Comparison of ENCODE assay signal across 12 cellular contexts in genomic region chr9:110007477-110008270, GRCh38.
DNase-seq lines count a peak whose midpoint lies in the region; ATAC-seq and TF ChIP-seq lines count a peak whose summit lies in the region.
"Had no signal": no experiment of that assay in that cellular context is flagged by ENCODE, and none has a peak within 500 bp of the region (broad histone marks: within the 10 kb centered on the region; RNA-seq: fewer than 3 reads in every experiment).

No MANE protein-coding gene starts in this region.

- WGBS in sigmoid colon, 2 donors, result 86 to 91% methylated on average over 3 of the region's 3 CpGs

- H3K9me3 ChIP-seq in sigmoid colon, result no peaks in the 10 kb centered on the region

- peak; percentile 67 for ATAC-seq in GM18498 (IDR thresholded peaks at IDR 0.05; ENCODE audit: unreplicated experiment)
- peak; percentile 72 for ATAC-seq in GM21367 (IDR thresholded peaks at IDR 0.05; ENCODE audit: unreplicated experiment)
- ATAC-seq in HG03103 (IDR thresholded peaks at IDR 0.05; ENCODE audit: low read depth, unreplicated experiment), result peak; percentile 62
- ATAC-seq in naive thymus-derived CD8-positive, alpha-beta T cell, result no peak
- ATAC-seq: Panc1 had no signal

- H3K4me1 ChIP-seq in sigmoid colon, result no peaks in the 10 kb centered on the region

- peaks cover 0 to 23% (median 11%) of the 10 kb centered on the region in 3 donors for H3K36me3 Mint-ChIP-seq in naive thymus-derived CD8-positive, alpha-beta T cell

- POLR2A ChIA-PET in naive thymus-derived CD8-positive, alpha-beta T cell (lab: Charles Lee), result no interaction called here

- H3K4me1 Mint-ChIP-seq in naive thymus-derived CD8-positive, alpha-beta T cell, result peaks cover 2 to 22% (median 13%) of the 10 kb centered on the region in 4 donors

- TF ChIP-seq POLR2A in sigmoid colon (IDR thresholded peaks at IDR 0.05), result no peak

- DNase-seq in islet precursor cell (peak; percentile 68), sigmoid colon (no peak), midbrain (lab: John Stamatoyannopoulos, UW) (no peak)
- DNase-seq in naive thymus-derived CD8-positive, alpha-beta T cell, result no peak
- no peak for DNase-seq in activated CD8-positive, alpha-beta memory T cell treated with anti-CD3 and anti-CD28 coated beads for 24 hours
- DNase-seq: head of caudate nucleus had no signal

- no peak overlapping the region for H3K27ac ChIP-seq in sigmoid colon

- intact Hi-C loops in sigmoid colon (cut with DNase I), result no loop called here

- no peak for TF ChIP-seq CTCF in sigmoid colon (IDR thresholded peaks at IDR 0.05)

- no peak overlapping the region for H3K4me3 Mint-ChIP-seq in naive thymus-derived CD8-positive, alpha-beta T cell
- H3K4me3 Mint-ChIP-seq: T-helper 1 cell treated with Interleukin-12 subunit alpha and Interleukin-12 subunit beta and Interleukin-4 antibody, amounts not matched to agents 30 μg/mL and 1 μg/mL, for 36 hours had no signal

- H3K27me3 Mint-ChIP-seq in naive thymus-derived CD8-positive, alpha-beta T cell, result peaks cover 0 to 4% (median 2%) of the 10 kb centered on the region in 5 donors

- H3K27me3 ChIP-seq in sigmoid colon, result no peaks in the 10 kb centered on the region

- no peak for TF ChIP-seq EP300 in sigmoid colon (IDR thresholded peaks at IDR 0.05)

- peak overlapping the region in 1 of 10 donors; percentile 17 for H3K27ac Mint-ChIP-seq in naive thymus-derived CD8-positive, alpha-beta T cell
- H3K27ac Mint-ChIP-seq: T-helper 1 cell treated with Interleukin-12 subunit alpha and Interleukin-12 subunit beta and Interleukin-4 antibody, amounts not matched to agents 30 μg/mL and 1 μg/mL, for 36 hours had no signal

- H3K36me3 ChIP-seq in sigmoid colon, result no peaks in the 10 kb centered on the region

- H3K9me3 Mint-ChIP-seq in naive thymus-derived CD8-positive, alpha-beta T cell, result peaks cover 2 to 49% (median 26%) of the 10 kb centered on the region in 9 donors

- H3K4me3 ChIP-seq in sigmoid colon, result no peak overlapping the region
- H3K4me3 ChIP-seq: lung had no signal

Comparison
In these comparisons a context has a peak if more than half of its experiments do, and no peak if none do; other contexts are left out.
1. ATAC-seq: peak in GM18498 (single experiment), GM21367 (single experiment) and HG03103 (single experiment); none in naive thymus-derived CD8-positive, alpha-beta T cell (0 of 2).